13 cellular contexts compared by ENCODE assay signal in the genomic region with DNA sequence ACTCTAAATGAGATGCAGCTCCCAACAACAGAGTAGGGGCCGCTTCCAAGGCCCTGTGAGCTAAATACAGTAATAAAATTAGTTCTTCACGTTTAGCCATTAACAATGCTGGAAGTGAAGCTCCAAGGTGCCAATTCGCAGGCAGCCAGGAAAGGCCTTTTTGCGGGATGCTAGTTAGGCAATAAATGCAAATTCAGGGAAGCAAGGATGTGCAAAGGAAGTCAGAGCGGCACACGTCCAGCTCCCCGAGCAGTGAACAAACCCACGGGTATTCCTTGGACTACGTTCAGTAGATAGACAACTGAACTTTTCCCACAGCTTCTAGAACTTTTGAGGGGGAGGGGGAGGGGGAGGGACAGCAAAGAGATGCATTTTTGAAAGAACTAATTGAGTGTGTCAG. TPM values are rescaled to one million over a fixed set of nuclear protein-coding genes. Genes with fewer than 3 reads are reported as not detected.
DNase-seq lines count a peak whose midpoint lies in the region; ATAC-seq and TF ChIP-seq lines count a peak whose summit lies in the region.
"Had no signal": no experiment of that assay in that cellular context is flagged by ENCODE, and none has a peak within 500 bp of the region (broad histone marks: within the 10 kb centered on the region; RNA-seq: fewer than 3 reads in every experiment).

No MANE protein-coding gene starts in this region.

- H3K27me3 ChIP-seq in Loucy (ENCODE audit: insufficient read depth, low read length, poor library complexity, severe bottlenecking) (no peaks in the 10 kb centered on the region), SJCRH30 (no peaks in the 10 kb centered on the region)

- no peaks in the 10 kb centered on the region for H4K20me1 ChIP-seq in Loucy (ENCODE audit: insufficient read depth, low read length, poor library complexity, severe bottlenecking)

- DNase-seq in AG04449 (ENCODE audit: low read depth, low spot score), result no peak
- DNase-seq in epithelial cell of proximal tubule (ENCODE audit: low read depth), result no peak
- no peak for DNase-seq in SJCRH30
- DNase-seq in activated CD4-positive, alpha-beta memory T cell treated with anti-CD3 and anti-CD28 coated beads for 36 hours, result no peak
- DNase-seq: immature natural killer cell, NCI-H2029, T-helper 9 cell had no signal

- peak overlapping the region; percentile 73 to 85 (median 82) for H3K27ac Mint-ChIP-seq in nephron
- no peak overlapping the region for H3K27ac Mint-ChIP-seq in activated CD4-positive, alpha-beta memory T cell treated with anti-CD3 and anti-CD28 coated beads for 36 hours
- H3K27ac Mint-ChIP-seq: B cell, IgD-negative memory B cell had no signal

- H3K27ac ChIP-seq in SJCRH30, result no peak overlapping the region

- H3K27me3 Mint-ChIP-seq in nephron (ENCODE audit: low read depth), result no peaks in the 10 kb centered on the region
- H3K27me3 Mint-ChIP-seq in activated CD4-positive, alpha-beta memory T cell treated with anti-CD3 and anti-CD28 coated beads for 36 hours, result peaks cover 49% of the 10 kb centered on the region

- CTCF ChIA-PET in AG04449 (lab: Yijun Ruan, JAX), result interaction anchor here (0.7 to 2.2 kb wide), 4 partner anchors 9 to 53 kb away, joined by 3 to 6 read pairs (median 3); no protein-coding TSS in a partner anchor
- CTCF ChIA-PET in activated CD4-positive, alpha-beta memory T cell treated with anti-CD3 and anti-CD28 coated beads for 36 hours (lab: Charles Lee), result interaction anchor here (1.1 kb wide), 1 partner anchor 222 kb away, joined by 3 read pairs; no protein-coding TSS in a partner anchor

- no peak overlapping the region for H3K9ac ChIP-seq in Loucy (ENCODE audit: low read depth, low read length, poor library complexity, severe bottlenecking)

- intact Hi-C loops in activated CD4-positive, alpha-beta memory T cell treated with anti-CD3 and anti-CD28 coated beads for 36 hours (cut with micrococcal nuclease), result no loop called here

- no peak overlapping the region for H2AFZ ChIP-seq in Loucy (ENCODE audit: low read length)

- peaks cover 17% of the 10 kb centered on the region for H3K36me3 Mint-ChIP-seq in nephron (ENCODE audit: low read depth)
- no peaks in the 10 kb centered on the region for H3K36me3 Mint-ChIP-seq in activated CD4-positive, alpha-beta memory T cell treated with anti-CD3 and anti-CD28 coated beads for 36 hours
- H3K36me3 Mint-ChIP-seq: IgD-negative memory B cell, immature natural killer cell had no signal

- POLR2A ChIA-PET in AG04449 (lab: Yijun Ruan, JAX), result no interaction called here
- POLR2A ChIA-PET in activated CD4-positive, alpha-beta memory T cell treated with anti-CD3 and anti-CD28 coated beads for 36 hours (lab: Charles Lee), result no interaction called here

- peaks cover 19% of the 10 kb centered on the region; the same call in 1 of the 2 replicates for H3K79me2 ChIP-seq in Loucy (ENCODE audit: insufficient read depth, low read length)

- H3K4me3 ChIP-seq in AG04449 (ENCODE audit: low read depth, low read length) (peak overlapping the region; percentile 4; the same call in 1 of the 2 replicates), Loucy (ENCODE audit: low read length, poor library complexity, severe bottlenecking) (no peak overlapping the region), epithelial cell of proximal tubule (ENCODE audit: low read depth, low read length) (peak overlapping the region; percentile 12), SJCRH30 (no peak overlapping the region)

- peaks cover 75% of the 10 kb centered on the region for H3K4me1 Mint-ChIP-seq in nephron
- H3K4me1 Mint-ChIP-seq in activated CD4-positive, alpha-beta memory T cell treated with anti-CD3 and anti-CD28 coated beads for 36 hours (ENCODE audit: low read depth), result peaks cover 16% of the 10 kb centered on the region

- H3K36me3 ChIP-seq in Loucy (ENCODE audit: insufficient read depth, low read length) (no peaks in the 10 kb centered on the region), SJCRH30 (no peaks in the 10 kb centered on the region)

- H3K9me3 ChIP-seq in Loucy (ENCODE audit: insufficient read depth, low read depth, low read length), result no peaks in the 10 kb centered on the region
- no peaks in the 10 kb centered on the region for H3K9me3 ChIP-seq in SJCRH30 (replicated peaks)

- H3K4me2 ChIP-seq in Loucy (ENCODE audit: low read depth, low read length, poor library complexity, severe bottlenecking), result peak overlapping the region; percentile 68

- H3K4me3 Mint-ChIP-seq in nephron, result peak overlapping the region; percentile 70 to 97 (median 75)
- no peak overlapping the region for H3K4me3 Mint-ChIP-seq in activated CD4-positive, alpha-beta memory T cell treated with anti-CD3 and anti-CD28 coated beads for 36 hours
- H3K4me3 Mint-ChIP-seq: B cell, IgD-negative memory B cell, immature natural killer cell had no signal

- no peaks in the 10 kb centered on the region for H3F3A ChIP-seq in Loucy (ENCODE audit: low read depth)

- H3K9me3 Mint-ChIP-seq in nephron, result no peaks in the 10 kb centered on the region
- H3K9me3 Mint-ChIP-seq in activated CD4-positive, alpha-beta memory T cell treated with anti-CD3 and anti-CD28 coated beads for 36 hours, result no peaks in the 10 kb centered on the region
- H3K9me3 Mint-ChIP-seq: IgD-negative memory B cell, immature natural killer cell had no signal

- no peaks in the 10 kb centered on the region for H3K9me2 ChIP-seq in Loucy (replicated peaks; ENCODE audit: low read depth, low read length)

- H3K4me1 ChIP-seq in Loucy (ENCODE audit: insufficient read depth, low read length, poor library complexity, severe bottlenecking), result peaks cover 6% of the 10 kb centered on the region
- peaks cover 6% of the 10 kb centered on the region; the same call in 1 of the 2 replicates for H3K4me1 ChIP-seq in SJCRH30

- TF ChIP-seq CTCF in AG04449 (IDR thresholded peaks at IDR 0.05; ENCODE audit: insufficient read depth, low read length, missing control alignments) (no peak), Loucy (conservative IDR thresholded peaks at IDR 0.05; ENCODE audit: low read length) (no peak), epithelial cell of proximal tubule (conservative IDR thresholded peaks at IDR 0.05; ENCODE audit: low read depth, low read length) (no peak), nephron (IDR thresholded peaks at IDR 0.05; ENCODE audit: unreplicated experiment in 3 of 3) (no peak)

- ATAC-seq in GM19395 (IDR thresholded peaks at IDR 0.05; ENCODE audit: unreplicated experiment) (no peak), HG02763 (IDR thresholded peaks at IDR 0.05; ENCODE audit: unreplicated experiment) (no peak)

RNA-seq across cellular contexts. Expression of gene ZNF516, which starts 6.9 kb away (rescaled TPM):
- total RNA-seq in epithelial cell of proximal tubule, result 14.8 and 15.7 TPM in 2 replicates
- total RNA-seq in SJCRH30 (2014; rRNA removed; shearing (Covaris generic)), result 6.3 and 8.2 TPM in 2 replicates
- total RNA-seq in activated CD4-positive, alpha-beta memory T cell treated with anti-CD3 and anti-CD28 coated beads for 36 hours, result 1 to 10 TPM; 2.7 to 4.8 TPM

Comparison
In these comparisons a context has a peak if more than half of its experiments do, and no peak if none do; other contexts are left out.
1. H3K4me3 ChIP-seq: peak in AG04449 (single experiment) and epithelial cell of proximal tubule (single experiment); none in Loucy (single experiment) and SJCRH30 (single experiment).